ENCODE assay signal across 9 cellular contexts in the genomic region with DNA sequence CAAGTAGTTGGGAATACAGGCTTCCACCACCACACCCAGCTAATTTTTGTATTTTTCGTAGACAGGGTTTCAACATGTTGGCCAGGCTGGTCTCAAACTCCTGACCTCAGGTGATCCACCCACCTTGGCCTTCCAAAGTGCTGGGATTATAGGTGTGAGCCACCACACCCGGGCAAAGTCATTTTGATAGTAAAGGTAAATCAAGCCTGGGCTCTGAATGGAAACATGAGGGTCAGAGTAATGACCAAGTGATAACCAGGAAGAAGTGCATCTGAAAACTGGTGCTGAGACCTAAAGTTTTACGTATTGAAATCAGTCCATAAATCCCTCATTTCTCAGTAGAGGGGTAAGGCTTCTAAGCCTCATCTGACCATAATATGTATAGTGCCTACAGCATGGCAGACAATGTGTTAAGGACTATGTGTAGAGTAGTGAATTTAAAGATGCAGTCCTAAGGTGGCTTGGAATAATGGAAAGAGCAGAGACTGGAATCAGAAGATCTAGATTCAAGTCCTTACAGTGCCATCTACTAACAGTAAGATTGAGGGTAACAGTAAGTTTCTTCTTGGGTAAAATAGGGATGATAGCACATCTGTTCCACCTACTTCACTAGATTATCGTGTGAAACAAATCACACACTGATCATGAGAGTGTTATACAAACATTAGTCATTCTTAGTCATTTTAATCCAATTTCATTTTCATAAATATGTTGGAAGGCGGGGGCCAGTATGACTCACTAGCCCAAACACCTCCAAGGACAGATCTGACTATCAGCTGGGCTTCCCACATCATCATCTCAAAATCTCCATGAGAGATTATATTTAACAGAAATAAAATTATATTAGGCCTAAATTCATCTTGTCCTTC. TPM values are rescaled to one million over a fixed set of nuclear protein-coding genes. Genes with fewer than 3 reads are reported as not detected.
A peak's percentile ranks its signal among the peaks of the same experiment; 100 is the strongest.
DNase-seq lines count a peak whose midpoint lies in the region; ATAC-seq and TF ChIP-seq lines count a peak whose summit lies in the region.
"Had no signal": no experiment of that assay in that cellular context is flagged by ENCODE, and none has a peak within 500 bp of the region (broad histone marks: within the 10 kb centered on the region; RNA-seq: fewer than 3 reads in every experiment).

No MANE protein-coding gene starts in this region.

- H3K27me3 Mint-ChIP-seq in glutamatergic neuron (ENCODE audit: unreplicated experiment), result no peaks in the 10 kb centered on the region

- H3K27ac ChIP-seq in layer of hippocampus (ENCODE audit: low read depth, low read length), result peak overlapping the region; percentile 12

- no peak for TF ChIP-seq CTCF in Loucy (conservative IDR thresholded peaks at IDR 0.05; ENCODE audit: low read length)
- TF ChIP-seq CTCF in glutamatergic neuron (IDR thresholded peaks at IDR 0.05; ENCODE audit: partially characterized antibody, unreplicated experiment), result no peak

- H3K4me2 ChIP-seq in Loucy (ENCODE audit: low read depth, low read length, poor library complexity, severe bottlenecking), result peak overlapping the region; percentile 39

- H3F3A ChIP-seq in Loucy (ENCODE audit: low read depth), result no peaks in the 10 kb centered on the region

- H3K9me3 ChIP-seq in Loucy (ENCODE audit: insufficient read depth, low read depth, low read length), result no peaks in the 10 kb centered on the region

- H3K27me3 ChIP-seq in Loucy (ENCODE audit: insufficient read depth, low read length, poor library complexity, severe bottlenecking) (no peaks in the 10 kb centered on the region), layer of hippocampus (ENCODE audit: control insufficient read depth, insufficient read depth, low read length) (no peaks in the 10 kb centered on the region)

- H3K4me1 Mint-ChIP-seq in glutamatergic neuron (ENCODE audit: low read depth, unreplicated experiment), result peaks cover 6% of the 10 kb centered on the region

- H3K79me2 ChIP-seq in Loucy (ENCODE audit: insufficient read depth, low read length), result peaks cover 91% of the 10 kb centered on the region

- no peak overlapping the region for H2AFZ ChIP-seq in Loucy (ENCODE audit: low read length)

- no peak overlapping the region for H3K4me3 Mint-ChIP-seq in glutamatergic neuron (ENCODE audit: unreplicated experiment)
- H3K4me3 Mint-ChIP-seq: neural crest cell had no signal

- H3K4me1 ChIP-seq in Loucy (ENCODE audit: insufficient read depth, low read length, poor library complexity, severe bottlenecking), result peaks cover 31% of the 10 kb centered on the region

- no peaks in the 10 kb centered on the region for H3K36me3 Mint-ChIP-seq in glutamatergic neuron (ENCODE audit: unreplicated experiment)

- no peak overlapping the region for H3K4me3 ChIP-seq in Loucy (ENCODE audit: low read length, poor library complexity, severe bottlenecking)

- H4K20me1 ChIP-seq in Loucy (ENCODE audit: insufficient read depth, low read length, poor library complexity, severe bottlenecking), result peaks cover 48% of the 10 kb centered on the region

- peaks cover 3% of the 10 kb centered on the region for H3K9me3 Mint-ChIP-seq in glutamatergic neuron (ENCODE audit: unreplicated experiment)
- H3K9me3 Mint-ChIP-seq: neural crest cell had no signal

- no peak overlapping the region for H3K27ac Mint-ChIP-seq in glutamatergic neuron (ENCODE audit: unreplicated experiment)

- H3K9ac ChIP-seq in Loucy (ENCODE audit: low read depth, low read length, poor library complexity, severe bottlenecking), result no peak overlapping the region

- DNase-seq in DMS53 treated with DMSO at 0.1 percent for 48 hours (lab: John Stamatoyannopoulos, UW; ENCODE audit: unreplicated experiment) (peak; percentile 80), superior temporal gyrus (ENCODE audit: extremely low spot score) (peak; percentile 25), glutamatergic neuron (no peak), NCI-H2171 treated with DMSO at 0.1 percent for 48 hours (lab: John Stamatoyannopoulos, UW) (no peak)
- DNase-seq in activated naive CD8-positive, alpha-beta T cell treated with anti-CD3 and anti-CD28 coated beads, Interleukin-2, amount 50 U/mL, for 16 hours (ENCODE audit: low read depth, low spot score), result peak; percentile 44

- H3K36me3 ChIP-seq in Loucy (ENCODE audit: insufficient read depth, low read length), result peaks cover 6% of the 10 kb centered on the region; the same call in 1 of the 2 replicates

- no peaks in the 10 kb centered on the region for H3K9me2 ChIP-seq in Loucy (replicated peaks; ENCODE audit: low read depth, low read length)

- peak; percentile 80 for ATAC-seq in GM21717 (IDR thresholded peaks at IDR 0.05; ENCODE audit: unreplicated experiment)

RNA-seq across cellular contexts. Expression of a gene that starts 11.2 kb away (rescaled TPM):
- total RNA-seq in glutamatergic neuron (ENCODE audit: unreplicated experiment), result 99.5 TPM

RNA-seq across cellular contexts. Expression of a gene that starts 38.8 kb away (rescaled TPM):
- 44.0 TPM for total RNA-seq in glutamatergic neuron (ENCODE audit: unreplicated experiment)

Comparison
In these comparisons a context has a peak if more than half of its experiments do, and no peak if none do; other contexts are left out.
1. DNase-seq: peak in DMS53 treated with DMSO at 0.1 percent for 48 hours (single experiment), activated naive CD8-positive, alpha-beta T cell treated with anti-CD3 and anti-CD28 coated beads, Interleukin-2, amount 50 U/mL, for 16 hours (single experiment) and superior temporal gyrus (single experiment); none in glutamatergic neuron (single experiment) and NCI-H2171 treated with DMSO at 0.1 percent for 48 hours (single experiment).